ENCODE assay signal across 1 cellular context in genomic region chr5:41903892-41904799, GRCh38.
TF ChIP-seq lines count a peak whose summit lies in the region.

A gene with protein sequence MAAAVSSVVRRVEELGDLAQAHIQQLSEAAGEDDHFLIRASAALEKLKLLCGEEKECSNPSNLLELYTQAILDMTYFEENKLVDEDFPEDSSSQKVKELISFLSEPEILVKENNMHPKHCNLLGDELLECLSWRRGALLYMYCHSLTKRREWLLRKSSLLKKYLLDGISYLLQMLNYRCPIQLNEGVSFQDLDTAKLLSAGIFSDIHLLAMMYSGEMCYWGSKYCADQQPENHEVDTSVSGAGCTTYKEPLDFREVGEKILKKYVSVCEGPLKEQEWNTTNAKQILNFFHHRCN (plus strand): TSS chr5:41904344. CDS start chr5:41904368, 24 bp downstream.

TF ChIP-seq in HepG2, 621 proteins besides CTCF, POLR2A, EP300 and RAD21 (continued from another document and continues in another):
- TF ChIP-seq FLYWCH1 (CRISPR knock-in tag; IDR thresholded peaks at IDR 0.05) (no peak), ZNF777 (CRISPR knock-in tag; IDR thresholded peaks at IDR 0.05) (no peak), GABPB1 (CRISPR knock-in tag; IDR thresholded peaks at IDR 0.05) (peak; percentile 97), MLLT10 (CRISPR knock-in tag; IDR thresholded peaks at IDR 0.05) (no peak), HIVEP1 (CRISPR knock-in tag; IDR thresholded peaks at IDR 0.05) (peak; percentile 99), HNRNPLL (IDR thresholded peaks at IDR 0.05; ENCODE audit: low read depth, low read length, poor library complexity, severe bottlenecking) (peak; percentile 64), ZNF749 (CRISPR knock-in tag; IDR thresholded peaks at IDR 0.05; ENCODE audit: borderline replicate concordance) (peak; percentile 70; the same call in 1 of the 2 replicates), MXD1 (CRISPR knock-in tag; IDR thresholded peaks at IDR 0.05) (peak; percentile 79; the same call in 1 of the 2 replicates), HOXD1 (CRISPR knock-in tag; IDR thresholded peaks at IDR 0.05) (0 out of 2 replicates have a peak, but pooled peaks have one; percentile 51), HNF1A (IDR thresholded peaks at IDR 0.05; ENCODE audit: low read depth) (no peak; the same call in none of the 2 replicates), HNF1A (CRISPR knock-in tag; IDR thresholded peaks at IDR 0.05; ENCODE audit: borderline replicate concordance) (peak; percentile 82; the same call in 1 of the 2 replicates), ASH2L (IDR thresholded peaks at IDR 0.05; ENCODE audit: insufficient read length, low read depth, low read length) (peak; percentile 90), ZNF740 (CRISPR knock-in tag; IDR thresholded peaks at IDR 0.05) (no peak), NFE2L1 (CRISPR knock-in tag; IDR thresholded peaks at IDR 0.05; ENCODE audit: borderline replicate concordance) (no peak), FOXA1 (IDR thresholded peaks at IDR 0.05) (no peak), FOXA1 (CRISPR knock-in tag; IDR thresholded peaks at IDR 0.05) (no peak), TRIM22 (IDR thresholded peaks at IDR 0.05) (peak; percentile 67; the same call in 1 of the 2 replicates), NCOA2 (CRISPR knock-in tag; IDR thresholded peaks at IDR 0.05) (peak; percentile 40), HMG20A (CRISPR knock-in tag; IDR thresholded peaks at IDR 0.05; ENCODE audit: borderline replicate concordance) (no peak), NCOR1 (IDR thresholded peaks at IDR 0.05; ENCODE audit: borderline replicate concordance, low read length) (peak; percentile 53; the same call in 1 of the 2 replicates), THAP9 (CRISPR knock-in tag; IDR thresholded peaks at IDR 0.05; ENCODE audit: borderline replicate concordance) (peak; percentile 90), ZFX (CRISPR knock-in tag; IDR thresholded peaks at IDR 0.05; ENCODE audit: low read depth) (peak; percentile 100), ZBTB46 (CRISPR knock-in tag; IDR thresholded peaks at IDR 0.05; ENCODE audit: borderline replicate concordance) (no peak), ZFP36L2 (CRISPR knock-in tag; IDR thresholded peaks at IDR 0.05) (0 out of 2 replicates have a peak, but pooled peaks have one; percentile 46), REXO4 (CRISPR knock-in tag; IDR thresholded peaks at IDR 0.05; ENCODE audit: borderline replicate concordance) (no peak)
- TF ChIP-seq, protein P1, sequence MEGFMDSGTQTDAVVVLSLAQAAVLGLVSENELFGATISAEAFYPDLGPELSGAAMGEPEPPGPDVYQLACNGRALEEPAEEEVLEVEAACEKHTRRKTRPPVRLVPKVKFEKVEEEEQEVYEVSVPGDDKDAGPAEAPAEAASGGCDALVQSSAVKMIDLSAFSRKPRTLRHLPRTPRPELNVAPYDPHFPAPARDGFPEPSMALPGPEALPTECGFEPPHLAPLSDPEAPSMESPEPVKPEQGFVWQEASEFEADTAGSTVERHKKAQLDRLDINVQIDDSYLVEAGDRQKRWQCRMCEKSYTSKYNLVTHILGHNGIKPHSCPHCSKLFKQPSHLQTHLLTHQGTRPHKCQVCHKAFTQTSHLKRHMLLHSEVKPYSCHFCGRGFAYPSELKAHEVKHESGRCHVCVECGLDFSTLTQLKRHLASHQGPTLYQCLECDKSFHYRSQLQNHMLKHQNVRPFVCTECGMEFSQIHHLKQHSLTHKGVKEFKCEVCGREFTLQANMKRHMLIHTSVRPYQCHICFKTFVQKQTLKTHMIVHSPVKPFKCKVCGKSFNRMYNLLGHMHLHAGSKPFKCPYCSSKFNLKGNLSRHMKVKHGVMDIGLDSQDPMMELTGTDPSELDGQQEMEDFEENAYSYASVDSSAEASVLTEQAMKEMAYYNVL (CRISPR knock-in tag; IDR thresholded peaks at IDR 0.05; ENCODE audit: borderline replicate concordance) = peak; percentile 49; the same call in 1 of the 2 replicates
- TF ChIP-seq, protein P2, sequence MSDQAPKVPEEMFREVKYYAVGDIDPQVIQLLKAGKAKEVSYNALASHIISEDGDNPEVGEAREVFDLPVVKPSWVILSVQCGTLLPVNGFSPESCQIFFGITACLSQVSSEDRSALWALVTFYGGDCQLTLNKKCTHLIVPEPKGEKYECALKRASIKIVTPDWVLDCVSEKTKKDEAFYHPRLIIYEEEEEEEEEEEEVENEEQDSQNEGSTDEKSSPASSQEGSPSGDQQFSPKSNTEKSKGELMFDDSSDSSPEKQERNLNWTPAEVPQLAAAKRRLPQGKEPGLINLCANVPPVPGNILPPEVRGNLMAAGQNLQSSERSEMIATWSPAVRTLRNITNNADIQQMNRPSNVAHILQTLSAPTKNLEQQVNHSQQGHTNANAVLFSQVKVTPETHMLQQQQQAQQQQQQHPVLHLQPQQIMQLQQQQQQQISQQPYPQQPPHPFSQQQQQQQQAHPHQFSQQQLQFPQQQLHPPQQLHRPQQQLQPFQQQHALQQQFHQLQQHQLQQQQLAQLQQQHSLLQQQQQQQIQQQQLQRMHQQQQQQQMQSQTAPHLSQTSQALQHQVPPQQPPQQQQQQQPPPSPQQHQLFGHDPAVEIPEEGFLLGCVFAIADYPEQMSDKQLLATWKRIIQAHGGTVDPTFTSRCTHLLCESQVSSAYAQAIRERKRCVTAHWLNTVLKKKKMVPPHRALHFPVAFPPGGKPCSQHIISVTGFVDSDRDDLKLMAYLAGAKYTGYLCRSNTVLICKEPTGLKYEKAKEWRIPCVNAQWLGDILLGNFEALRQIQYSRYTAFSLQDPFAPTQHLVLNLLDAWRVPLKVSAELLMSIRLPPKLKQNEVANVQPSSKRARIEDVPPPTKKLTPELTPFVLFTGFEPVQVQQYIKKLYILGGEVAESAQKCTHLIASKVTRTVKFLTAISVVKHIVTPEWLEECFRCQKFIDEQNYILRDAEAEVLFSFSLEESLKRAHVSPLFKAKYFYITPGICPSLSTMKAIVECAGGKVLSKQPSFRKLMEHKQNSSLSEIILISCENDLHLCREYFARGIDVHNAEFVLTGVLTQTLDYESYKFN (CRISPR knock-in tag; conservative IDR thresholded peaks at IDR 0.05) = peak; percentile 65
- TF ChIP-seq, protein P3, sequence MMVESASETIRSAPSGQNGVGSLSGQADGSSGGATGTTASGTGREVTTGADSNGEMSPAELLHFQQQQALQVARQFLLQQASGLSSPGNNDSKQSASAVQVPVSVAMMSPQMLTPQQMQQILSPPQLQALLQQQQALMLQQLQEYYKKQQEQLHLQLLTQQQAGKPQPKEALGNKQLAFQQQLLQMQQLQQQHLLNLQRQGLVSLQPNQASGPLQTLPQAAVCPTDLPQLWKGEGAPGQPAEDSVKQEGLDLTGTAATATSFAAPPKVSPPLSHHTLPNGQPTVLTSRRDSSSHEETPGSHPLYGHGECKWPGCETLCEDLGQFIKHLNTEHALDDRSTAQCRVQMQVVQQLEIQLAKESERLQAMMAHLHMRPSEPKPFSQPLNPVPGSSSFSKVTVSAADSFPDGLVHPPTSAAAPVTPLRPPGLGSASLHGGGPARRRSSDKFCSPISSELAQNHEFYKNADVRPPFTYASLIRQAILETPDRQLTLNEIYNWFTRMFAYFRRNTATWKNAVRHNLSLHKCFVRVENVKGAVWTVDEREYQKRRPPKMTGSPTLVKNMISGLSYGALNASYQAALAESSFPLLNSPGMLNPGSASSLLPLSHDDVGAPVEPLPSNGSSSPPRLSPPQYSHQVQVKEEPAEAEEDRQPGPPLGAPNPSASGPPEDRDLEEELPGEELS (CRISPR knock-in tag; IDR thresholded peaks at IDR 0.05) = peak; percentile 50; the same call in 1 of the 2 replicates
- TF ChIP-seq, protein P4, sequence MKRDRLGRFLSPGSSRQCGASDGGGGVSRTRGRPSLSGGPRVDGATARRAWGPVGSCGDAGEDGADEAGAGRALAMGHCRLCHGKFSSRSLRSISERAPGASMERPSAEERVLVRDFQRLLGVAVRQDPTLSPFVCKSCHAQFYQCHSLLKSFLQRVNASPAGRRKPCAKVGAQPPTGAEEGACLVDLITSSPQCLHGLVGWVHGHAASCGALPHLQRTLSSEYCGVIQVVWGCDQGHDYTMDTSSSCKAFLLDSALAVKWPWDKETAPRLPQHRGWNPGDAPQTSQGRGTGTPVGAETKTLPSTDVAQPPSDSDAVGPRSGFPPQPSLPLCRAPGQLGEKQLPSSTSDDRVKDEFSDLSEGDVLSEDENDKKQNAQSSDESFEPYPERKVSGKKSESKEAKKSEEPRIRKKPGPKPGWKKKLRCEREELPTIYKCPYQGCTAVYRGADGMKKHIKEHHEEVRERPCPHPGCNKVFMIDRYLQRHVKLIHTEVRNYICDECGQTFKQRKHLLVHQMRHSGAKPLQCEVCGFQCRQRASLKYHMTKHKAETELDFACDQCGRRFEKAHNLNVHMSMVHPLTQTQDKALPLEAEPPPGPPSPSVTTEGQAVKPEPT (CRISPR knock-in tag; IDR thresholded peaks at IDR 0.05; ENCODE audit: low read depth) = peak; percentile 69; the same call in 1 of the 2 replicates
- TF ChIP-seq, protein P5, sequence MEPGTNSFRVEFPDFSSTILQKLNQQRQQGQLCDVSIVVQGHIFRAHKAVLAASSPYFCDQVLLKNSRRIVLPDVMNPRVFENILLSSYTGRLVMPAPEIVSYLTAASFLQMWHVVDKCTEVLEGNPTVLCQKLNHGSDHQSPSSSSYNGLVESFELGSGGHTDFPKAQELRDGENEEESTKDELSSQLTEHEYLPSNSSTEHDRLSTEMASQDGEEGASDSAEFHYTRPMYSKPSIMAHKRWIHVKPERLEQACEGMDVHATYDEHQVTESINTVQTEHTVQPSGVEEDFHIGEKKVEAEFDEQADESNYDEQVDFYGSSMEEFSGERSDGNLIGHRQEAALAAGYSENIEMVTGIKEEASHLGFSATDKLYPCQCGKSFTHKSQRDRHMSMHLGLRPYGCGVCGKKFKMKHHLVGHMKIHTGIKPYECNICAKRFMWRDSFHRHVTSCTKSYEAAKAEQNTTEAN (CRISPR knock-in tag; conservative IDR thresholded peaks at IDR 0.05) = no peak
